Comparison of ENCODE assay signal across 1 cellular context in genomic region chr20:50929299-50930138, GRCh38.
A peak's percentile ranks its signal among the peaks of the same experiment; 100 is the strongest.
TF ChIP-seq lines count a peak whose summit lies in the region.

No MANE protein-coding gene starts in this region.

TF ChIP-seq in HepG2, 621 proteins besides CTCF, POLR2A, EP300 and RAD21 (continued from another document and continues in another):
- TF ChIP-seq ZNF430 (CRISPR knock-in tag; IDR thresholded peaks at IDR 0.05) (peak; percentile 92), CCAR2 (optimal IDR thresholded peaks at IDR 0.05; ENCODE audit: low read depth, low read length) (peak; percentile 94), HNF4G (IDR thresholded peaks at IDR 0.05; ENCODE audit: borderline replicate concordance, low read depth, low read length) (peak; percentile 45; the same call in 1 of the 2 replicates), HNF4G (CRISPR knock-in tag; IDR thresholded peaks at IDR 0.05; ENCODE audit: borderline replicate concordance, low read depth) (no peak), DMAP1 (CRISPR knock-in tag; IDR thresholded peaks at IDR 0.05) (peak; percentile 82), FOXC1 (CRISPR knock-in tag; IDR thresholded peaks at IDR 0.05; ENCODE audit: borderline replicate concordance) (peak; percentile 78; the same call in 1 of the 2 replicates), ZNF768 (CRISPR knock-in tag; IDR thresholded peaks at IDR 0.05) (peak; percentile 79; the same call in 1 of the 2 replicates), GATAD1 (CRISPR knock-in tag; IDR thresholded peaks at IDR 0.05) (peak; percentile 86), ZNF775 (CRISPR knock-in tag; IDR thresholded peaks at IDR 0.05; ENCODE audit: borderline replicate concordance) (no peak), ZBTB2 (CRISPR knock-in tag; IDR thresholded peaks at IDR 0.05; ENCODE audit: low read depth) (no peak; the same call in 1 of the 2 replicates), ATF7-NPFF (CRISPR knock-in tag; IDR thresholded peaks at IDR 0.05; ENCODE audit: low read depth) (0 out of 2 replicates have a peak, but pooled peaks have one; percentile 41), AHDC1 (CRISPR knock-in tag; IDR thresholded peaks at IDR 0.05; ENCODE audit: borderline replicate concordance) (no peak), PATZ1 (CRISPR knock-in tag; IDR thresholded peaks at IDR 0.05) (peak; percentile 100), MTA3 (CRISPR knock-in tag; IDR thresholded peaks at IDR 0.05) (no peak), ZNF776 (CRISPR knock-in tag; IDR thresholded peaks at IDR 0.05) (no peak), TRAFD1 (CRISPR knock-in tag; IDR thresholded peaks at IDR 0.05; ENCODE audit: borderline replicate concordance) (no peak), ZNF761 (CRISPR knock-in tag; conservative IDR thresholded peaks at IDR 0.05) (peak; percentile 81), JUND (CRISPR knock-in tag; IDR thresholded peaks at IDR 0.05) (no peak), ZNF660 (CRISPR knock-in tag; IDR thresholded peaks at IDR 0.05; ENCODE audit: borderline replicate concordance, low read depth) (no peak), PBX3 (CRISPR knock-in tag; IDR thresholded peaks at IDR 0.05; ENCODE audit: borderline replicate concordance) (no peak), TBX2 (CRISPR knock-in tag; IDR thresholded peaks at IDR 0.05; ENCODE audit: borderline replicate concordance) (peak; percentile 73; the same call in 1 of the 2 replicates), ARID5B (CRISPR knock-in tag; IDR thresholded peaks at IDR 0.05) (peak; percentile 85), CBX1 (IDR thresholded peaks at IDR 0.05; ENCODE audit: low read depth) (peak; percentile 93), HNF4A (CRISPR knock-in tag; IDR thresholded peaks at IDR 0.05) (peak; percentile 50), KLF9 (CRISPR knock-in tag; IDR thresholded peaks at IDR 0.05; ENCODE audit: low read depth) (peak; percentile 77)
- TF ChIP-seq, protein P1, sequence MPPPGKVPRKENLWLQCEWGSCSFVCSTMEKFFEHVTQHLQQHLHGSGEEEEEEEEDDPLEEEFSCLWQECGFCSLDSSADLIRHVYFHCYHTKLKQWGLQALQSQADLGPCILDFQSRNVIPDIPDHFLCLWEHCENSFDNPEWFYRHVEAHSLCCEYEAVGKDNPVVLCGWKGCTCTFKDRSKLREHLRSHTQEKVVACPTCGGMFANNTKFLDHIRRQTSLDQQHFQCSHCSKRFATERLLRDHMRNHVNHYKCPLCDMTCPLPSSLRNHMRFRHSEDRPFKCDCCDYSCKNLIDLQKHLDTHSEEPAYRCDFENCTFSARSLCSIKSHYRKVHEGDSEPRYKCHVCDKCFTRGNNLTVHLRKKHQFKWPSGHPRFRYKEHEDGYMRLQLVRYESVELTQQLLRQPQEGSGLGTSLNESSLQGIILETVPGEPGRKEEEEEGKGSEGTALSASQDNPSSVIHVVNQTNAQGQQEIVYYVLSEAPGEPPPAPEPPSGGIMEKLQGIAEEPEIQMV (CRISPR knock-in tag; IDR thresholded peaks at IDR 0.05; ENCODE audit: low read depth) = peak; percentile 92
- TF ChIP-seq, protein P2, sequence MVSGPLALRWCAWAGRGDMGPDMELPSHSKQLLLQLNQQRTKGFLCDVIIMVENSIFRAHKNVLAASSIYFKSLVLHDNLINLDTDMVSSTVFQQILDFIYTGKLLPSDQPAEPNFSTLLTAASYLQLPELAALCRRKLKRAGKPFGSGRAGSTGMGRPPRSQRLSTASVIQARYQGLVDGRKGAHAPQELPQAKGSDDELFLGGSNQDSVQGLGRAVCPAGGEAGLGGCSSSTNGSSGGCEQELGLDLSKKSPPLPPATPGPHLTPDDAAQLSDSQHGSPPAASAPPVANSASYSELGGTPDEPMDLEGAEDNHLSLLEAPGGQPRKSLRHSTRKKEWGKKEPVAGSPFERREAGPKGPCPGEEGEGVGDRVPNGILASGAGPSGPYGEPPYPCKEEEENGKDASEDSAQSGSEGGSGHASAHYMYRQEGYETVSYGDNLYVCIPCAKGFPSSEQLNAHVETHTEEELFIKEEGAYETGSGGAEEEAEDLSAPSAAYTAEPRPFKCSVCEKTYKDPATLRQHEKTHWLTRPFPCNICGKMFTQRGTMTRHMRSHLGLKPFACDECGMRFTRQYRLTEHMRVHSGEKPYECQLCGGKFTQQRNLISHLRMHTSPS (CRISPR knock-in tag; IDR thresholded peaks at IDR 0.05; ENCODE audit: low read depth) = peak; percentile 55; the same call in 1 of the 2 replicates
- TF ChIP-seq, protein P3, sequence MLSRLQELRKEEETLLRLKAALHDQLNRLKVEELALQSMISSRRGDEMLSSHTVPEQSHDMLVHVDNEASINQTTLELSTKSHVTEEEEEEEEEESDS (CRISPR knock-in tag; IDR thresholded peaks at IDR 0.05; ENCODE audit: borderline replicate concordance) = no peak
- TF ChIP-seq, protein P4, sequence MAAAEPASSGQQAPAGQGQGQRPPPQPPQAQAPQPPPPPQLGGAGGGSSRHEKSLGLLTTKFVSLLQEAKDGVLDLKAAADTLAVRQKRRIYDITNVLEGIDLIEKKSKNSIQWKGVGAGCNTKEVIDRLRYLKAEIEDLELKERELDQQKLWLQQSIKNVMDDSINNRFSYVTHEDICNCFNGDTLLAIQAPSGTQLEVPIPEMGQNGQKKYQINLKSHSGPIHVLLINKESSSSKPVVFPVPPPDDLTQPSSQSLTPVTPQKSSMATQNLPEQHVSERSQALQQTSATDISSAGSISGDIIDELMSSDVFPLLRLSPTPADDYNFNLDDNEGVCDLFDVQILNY (CRISPR knock-in tag; conservative IDR thresholded peaks at IDR 0.05) = no peak
- TF ChIP-seq, protein P5, sequence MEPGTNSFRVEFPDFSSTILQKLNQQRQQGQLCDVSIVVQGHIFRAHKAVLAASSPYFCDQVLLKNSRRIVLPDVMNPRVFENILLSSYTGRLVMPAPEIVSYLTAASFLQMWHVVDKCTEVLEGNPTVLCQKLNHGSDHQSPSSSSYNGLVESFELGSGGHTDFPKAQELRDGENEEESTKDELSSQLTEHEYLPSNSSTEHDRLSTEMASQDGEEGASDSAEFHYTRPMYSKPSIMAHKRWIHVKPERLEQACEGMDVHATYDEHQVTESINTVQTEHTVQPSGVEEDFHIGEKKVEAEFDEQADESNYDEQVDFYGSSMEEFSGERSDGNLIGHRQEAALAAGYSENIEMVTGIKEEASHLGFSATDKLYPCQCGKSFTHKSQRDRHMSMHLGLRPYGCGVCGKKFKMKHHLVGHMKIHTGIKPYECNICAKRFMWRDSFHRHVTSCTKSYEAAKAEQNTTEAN (CRISPR knock-in tag; conservative IDR thresholded peaks at IDR 0.05) = no peak
- TF ChIP-seq, protein P6, sequence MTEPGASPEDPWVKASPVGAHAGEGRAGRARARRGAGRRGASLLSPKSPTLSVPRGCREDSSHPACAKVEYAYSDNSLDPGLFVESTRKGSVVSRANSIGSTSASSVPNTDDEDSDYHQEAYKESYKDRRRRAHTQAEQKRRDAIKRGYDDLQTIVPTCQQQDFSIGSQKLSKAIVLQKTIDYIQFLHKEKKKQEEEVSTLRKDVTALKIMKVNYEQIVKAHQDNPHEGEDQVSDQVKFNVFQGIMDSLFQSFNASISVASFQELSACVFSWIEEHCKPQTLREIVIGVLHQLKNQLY (CRISPR knock-in tag; IDR thresholded peaks at IDR 0.05) = 0 out of 2 replicates have a peak, but pooled peaks have one; percentile 15
